Comparison of ENCODE assay signal across 9 cellular contexts in genomic region chr1:32939655-32940371, GRCh38. TPM values are rescaled to one million over a fixed set of nuclear protein-coding genes. Genes with fewer than 3 reads are reported as not detected.
DNase-seq lines count a peak whose midpoint lies in the region; ATAC-seq, FAIRE-seq and TF ChIP-seq lines count a peak whose summit lies in the region.
"Had no signal": no experiment of that assay in that cellular context is flagged by ENCODE, and none has a peak within 500 bp of the region (broad histone marks: within the 10 kb centered on the region; RNA-seq: fewer than 3 reads in every experiment).

No MANE protein-coding gene starts in this region.

- H3K4me1 Mint-ChIP-seq in naive thymus-derived CD4-positive, alpha-beta T cell: peaks cover 0 to 62% (median 12%) of the 10 kb centered on the region in 7 donors
- H3K4me1 Mint-ChIP-seq in CD8-positive, alpha-beta T cell (ENCODE audit: low read depth): peaks cover 5% of the 10 kb centered on the region

- CTCF ChIA-PET in naive thymus-derived CD4-positive, alpha-beta T cell (lab: Charles Lee): interaction anchor here (0.7 to 1.2 kb wide), 2 partner anchors 12 to 115 kb away, joined by 3 read pairs; no protein-coding TSS in a partner anchor
- CTCF ChIA-PET in CD8-positive, alpha-beta T cell (lab: Charles Lee): interaction anchor here (1.4 kb wide), 3 partner anchors 67 to 146 kb away, joined by 3 to 5 read pairs (median 3); no protein-coding TSS in a partner anchor

- TF ChIP-seq CTCF in CD8-positive, alpha-beta T cell (IDR thresholded peaks at IDR 0.05): no peak
- TF ChIP-seq CTCF in GM10266 (IDR thresholded peaks at IDR 0.05; ENCODE audit: control insufficient read depth, insufficient read depth, low read depth, missing control alignments): no peak

- no peaks in the 10 kb centered on the region for H3K27me3 Mint-ChIP-seq in naive thymus-derived CD4-positive, alpha-beta T cell
- no peaks in the 10 kb centered on the region for H3K27me3 Mint-ChIP-seq in CD8-positive, alpha-beta T cell (ENCODE audit: low read depth)

- H3K27me3 ChIP-seq in naive thymus-derived CD4-positive, alpha-beta T cell (ENCODE audit: control insufficient read depth in 2 of 2, insufficient read depth in 2 of 2, low read length in 2 of 2): no peaks in the 10 kb centered on the region
- H3K27me3 ChIP-seq in CD8-positive, alpha-beta T cell (ENCODE audit: insufficient read depth, low read length): no peaks in the 10 kb centered on the region

- intact Hi-C loops in naive thymus-derived CD4-positive, alpha-beta T cell (cut with micrococcal nuclease): loop anchor here (10.0 kb wide), 2 partner anchors 145 to 355 kb away; partner anchors contain the start of gene AZIN2 (in 1 of the 2)
- intact Hi-C loops in CD8-positive, alpha-beta T cell (cut with DNase I, micrococcal nuclease): loop anchor here in 1 of 2 experiments (10.0 kb wide), 1 partner anchor 145 kb away; the partner anchor contains the start of gene AZIN2

- H3K9me3 Mint-ChIP-seq in naive thymus-derived CD4-positive, alpha-beta T cell: no peaks in the 10 kb centered on the region
- H3K9me3 Mint-ChIP-seq in CD8-positive, alpha-beta T cell: no peaks in the 10 kb centered on the region

- peaks cover 6 to 52% (median 21%) of the 10 kb centered on the region in 5 donors for H3K36me3 Mint-ChIP-seq in naive thymus-derived CD4-positive, alpha-beta T cell
- H3K36me3 Mint-ChIP-seq in CD8-positive, alpha-beta T cell: peaks cover 79% of the 10 kb centered on the region

- H3K4me1 ChIP-seq in naive thymus-derived CD4-positive, alpha-beta T cell (ENCODE audit: control insufficient read depth in 2 of 2, insufficient read depth in 2 of 2, low read length in 2 of 2): peaks cover 0 to 7% of the 10 kb centered on the region in 2 donors
- no peaks in the 10 kb centered on the region for H3K4me1 ChIP-seq in CD8-positive, alpha-beta T cell (ENCODE audit: insufficient read depth, low read length)

- POLR2A ChIA-PET in naive thymus-derived CD4-positive, alpha-beta T cell (lab: Charles Lee): interaction anchor here (0.6 kb wide), 1 partner anchor 173 kb away, joined by 3 read pairs; no protein-coding TSS in a partner anchor
- POLR2A ChIA-PET in CD8-positive, alpha-beta T cell (lab: Charles Lee): interaction anchor here (0.6 kb wide), 1 partner anchor 317 kb away, joined by 3 read pairs; no protein-coding TSS in a partner anchor

- H3K4me3 ChIP-seq in naive thymus-derived CD4-positive, alpha-beta T cell (ENCODE audit: low read length): no peak overlapping the region
- H3K4me3 ChIP-seq in CD8-positive, alpha-beta T cell (ENCODE audit: low read depth, low read length): no peak overlapping the region

- peak; percentile 85 for DNase-seq in CD1c-positive myeloid dendritic cell (ENCODE audit: extremely low spot score)
- DNase-seq in NCI-H2171 (lab: John Stamatoyannopoulos, UW): peak; percentile 43
- peak; percentile 52 for DNase-seq in dedifferentiated amniotic fluid mesenchymal stem cell (ENCODE audit: extremely low spot score)
- no peak for DNase-seq in naive thymus-derived CD4-positive, alpha-beta T cell
- no peak for DNase-seq in CD8-positive, alpha-beta T cell
- DNase-seq in frontal cortex (ENCODE audit: low spot score in 2 of 2): no peak
- no peak for DNase-seq in GM10266 (ENCODE audit: extremely low spot score)
- DNase-seq in stimulated activated CD4-positive, alpha-beta T cell treated with anti-CD3 and anti-CD28 coated beads, Interleukin-12 subunit alpha, Interleukin-12 subunit beta, amount 100 ng/mL, for 4 hours: no peak

- no peak overlapping the region for H3K27ac ChIP-seq in naive thymus-derived CD4-positive, alpha-beta T cell (ENCODE audit: low read depth, low read length)
- no peak overlapping the region for H3K27ac ChIP-seq in CD8-positive, alpha-beta T cell (ENCODE audit: low read depth, low read length)

- peaks cover 11 to 69% (median 12%) of the 10 kb centered on the region in 3 experiments for H3K36me3 ChIP-seq in naive thymus-derived CD4-positive, alpha-beta T cell (ENCODE audit: control insufficient read depth in 2 of 3, insufficient read depth in 3 of 3, low read length in 3 of 3)
- H3K36me3 ChIP-seq in CD8-positive, alpha-beta T cell (ENCODE audit: insufficient read depth, low read length): peaks cover 41% of the 10 kb centered on the region

- H3K4me3 Mint-ChIP-seq in naive thymus-derived CD4-positive, alpha-beta T cell: peak overlapping the region in 1 of 10 donors; percentile 52
- no peak overlapping the region for H3K4me3 Mint-ChIP-seq in CD8-positive, alpha-beta T cell

- peak overlapping the region in 1 of 9 donors; percentile 34 for H3K27ac Mint-ChIP-seq in naive thymus-derived CD4-positive, alpha-beta T cell
- no peak overlapping the region for H3K27ac Mint-ChIP-seq in CD8-positive, alpha-beta T cell

- no peak for FAIRE-seq in frontal cortex (lab: Jason Lieb, UNC)

- ATAC-seq in naive thymus-derived CD4-positive, alpha-beta T cell: peak; percentile 52
- ATAC-seq in CD8-positive, alpha-beta T cell: no peak

- H3K9me3 ChIP-seq in naive thymus-derived CD4-positive, alpha-beta T cell (ENCODE audit: control insufficient read depth in 2 of 3, low read length in 3 of 3): no peaks in the 10 kb centered on the region
- H3K9me3 ChIP-seq in CD8-positive, alpha-beta T cell (ENCODE audit: low read length): no peaks in the 10 kb centered on the region

RNA-seq across cellular contexts. Expression of gene RNF19B, which starts 24.8 kb away (rescaled TPM):
- 10 to 100 TPM; 17.1 to 58.1 (median 39.2) TPM for total RNA-seq in naive thymus-derived CD4-positive, alpha-beta T cell
- 1 to 10 TPM in 1 of 2 donors, under 1 TPM in 1; 0.58 to 2.2 TPM for polyA plus RNA-seq in naive thymus-derived CD4-positive, alpha-beta T cell
- total RNA-seq in CD8-positive, alpha-beta T cell: 10 to 100 TPM; 43.9 to 44.6 TPM
- total RNA-seq in frontal cortex: 37.1 TPM

RNA-seq across cellular contexts. Expression of gene TMEM54, which starts 38.6 kb away (rescaled TPM):
- total RNA-seq in naive thymus-derived CD4-positive, alpha-beta T cell: not detected
- polyA plus RNA-seq in naive thymus-derived CD4-positive, alpha-beta T cell: not detected
- total RNA-seq in CD8-positive, alpha-beta T cell: not detected
- 2.0 TPM for total RNA-seq in frontal cortex

RNA-seq across cellular contexts. Expression of gene HPCA, which starts 53.5 kb away (rescaled TPM):
- total RNA-seq in naive thymus-derived CD4-positive, alpha-beta T cell: under 1 TPM in 2 of 5 experiments, not detected in 3; 0.31 to 0.43 TPM
- not detected for polyA plus RNA-seq in naive thymus-derived CD4-positive, alpha-beta T cell
- not detected for total RNA-seq in CD8-positive, alpha-beta T cell
- total RNA-seq in frontal cortex: 21.6 TPM
- total RNA-seq: T-helper 1 cell treated with Interleukin-12 subunit alpha and Interleukin-12 subunit beta and Interleukin-4 antibody, amounts not matched to agents 30 ng/mL and 1 ng/mL, for 36 hours had no signal

Comparison
In these comparisons a context has a peak if more than half of its experiments do, and no peak if none do; other contexts are left out.
1. DNase-seq: peak in CD1c-positive myeloid dendritic cell (single experiment), NCI-H2171 (single experiment) and dedifferentiated amniotic fluid mesenchymal stem cell (single experiment); none in naive thymus-derived CD4-positive, alpha-beta T cell (0 of 9), CD8-positive, alpha-beta T cell (0 of 7), frontal cortex (0 of 2), GM10266 (single experiment) and stimulated activated CD4-positive, alpha-beta T cell treated with anti-CD3 and anti-CD28 coated beads, Interleukin-12 subunit alpha, Interleukin-12 subunit beta, amount 100 ng/mL, for 4 hours (single experiment).
2. RNA of gene HPCA, which starts 53.5 kb away (total RNA-seq): 21.6 TPM in frontal cortex (single experiment); 0.31 to 0.43 TPM in naive thymus-derived CD4-positive, alpha-beta T cell and not detected in CD8-positive, alpha-beta T cell; every median in the first group is over 10 times any median in the second.